22 cellular contexts compared by ENCODE assay signal in genomic region chr3:118480101-118480860, GRCh38.
DNase-seq lines count a peak whose midpoint lies in the region; ATAC-seq and TF ChIP-seq lines count a peak whose summit lies in the region.
"Had no signal": no experiment of that assay in that cellular context is flagged by ENCODE, and none has a peak within 500 bp of the region (broad histone marks: within the 10 kb centered on the region; RNA-seq: fewer than 3 reads in every experiment).

No MANE protein-coding gene starts in this region.

- no peak overlapping the region for H3K9ac ChIP-seq in NT2/D1 (ENCODE audit: insufficient read length, low read depth)

- ATAC-seq in GM21360 (IDR thresholded peaks at IDR 0.05; ENCODE audit: unreplicated experiment) (peak; percentile 56), HG03095 (IDR thresholded peaks at IDR 0.05; ENCODE audit: unreplicated experiment) (peak; percentile 56), HG03439 (IDR thresholded peaks at IDR 0.05; ENCODE audit: unreplicated experiment) (no peak), GM18519 (IDR thresholded peaks at IDR 0.05; ENCODE audit: low FRiP score, unreplicated experiment) (no peak)
- ATAC-seq: activated T-helper 17 cell treated with anti-CD3 and anti-CD28 coated beads, Interleukin-2, amount 50 U/mL, for 72 hours; lower lobe of right lung; sciatic nerve; stimulated activated naive CD8-positive, alpha-beta T cell treated with anti-CD3 and anti-CD28 coated beads, Interleukin-15, Interleukin-2, amounts not matched to agents 100 U/mL and 50 U/mL, for 24 hours; T-helper 17 cell had no signal

- H3K36me3 ChIP-seq in GM06990 (ENCODE audit: control insufficient read depth, insufficient read depth, low read length) (no peaks in the 10 kb centered on the region), NT2/D1 (ENCODE audit: insufficient read depth, insufficient read length, low read length) (no peaks in the 10 kb centered on the region)
- H3K36me3 ChIP-seq: lower lobe of right lung, ovary had no signal

- H3K27me3 ChIP-seq in GM06990 (replicated peaks; ENCODE audit: control insufficient read depth, insufficient read depth, low read length), result no peaks in the 10 kb centered on the region
- H3K27me3 ChIP-seq in NT2/D1 (ENCODE audit: insufficient read depth, insufficient read length), result no peaks in the 10 kb centered on the region
- H3K27me3 ChIP-seq: ovary had no signal

- TF ChIP-seq CTCF in GM06990 (IDR thresholded peaks at IDR 0.05; ENCODE audit: insufficient read depth, low read length, poor library complexity, severe bottlenecking), result no peak

- H3K4me3 ChIP-seq in GM06990 (replicated peaks; ENCODE audit: low read depth, low read length) (no peak overlapping the region), NT2/D1 (ENCODE audit: insufficient read length, low read depth) (no peak overlapping the region)
- H3K4me3 ChIP-seq: dorsolateral prefrontal cortex, lower lobe of right lung, ovary had no signal

- H3K4me1 ChIP-seq in NT2/D1 (ENCODE audit: insufficient read depth, insufficient read length), result no peaks in the 10 kb centered on the region
- H3K4me1 ChIP-seq: lower lobe of right lung had no signal

- DNase-seq in GM06990 (ENCODE audit: extremely low read depth, insufficient read length) (peak; percentile 14), NT2/D1 (ENCODE audit: low read depth, low spot score) (peak; percentile 23), amygdala (lab: John Stamatoyannopoulos, UW) (no peak), NCI-H2081 (lab: John Stamatoyannopoulos, UW) (no peak)
- DNase-seq: ACHN; DMS53; dorsolateral prefrontal cortex; erythroblast; HFFc6; lower lobe of right lung; NCI-H1436; NCI-H446 treated with DMSO at 0.1 percent for 48 hours; ovary; SHP77; stimulated activated naive CD8-positive, alpha-beta T cell treated with anti-CD3 and anti-CD28 coated beads, Interleukin-15, Interleukin-2, amounts not matched to agents 100 U/mL and 50 U/mL, for 24 hours; T-helper 17 cell had no signal

- H3K9me3 ChIP-seq in NT2/D1 (ENCODE audit: insufficient read depth, low read length), result no peaks in the 10 kb centered on the region
- H3K9me3 ChIP-seq: lower lobe of right lung, ovary had no signal

Comparison
In these comparisons a context has a peak if more than half of its experiments do, and no peak if none do; other contexts are left out.
1. DNase-seq: peak in GM06990 (single experiment) and NT2/D1 (single experiment); none in amygdala (0 of 56) and NCI-H2081 (0 of 2).
2. ATAC-seq: peak in GM21360 (single experiment) and HG03095 (single experiment); none in HG03439 (single experiment) and GM18519 (single experiment).